ENCODE assay signal across 32 cellular contexts in genomic region chrX:23704673-23705206, GRCh38.
"Had no signal": no experiment of that assay in that cellular context is flagged by ENCODE, and none has a peak within 500 bp of the region (broad histone marks: within the 10 kb centered on the region; RNA-seq: fewer than 3 reads in every experiment).

No MANE protein-coding gene starts in this region.

- H3K4me3 Mint-ChIP-seq: activated B cell treated with CpG ODN at 0.5 μM for 24 hours; activated naive CD8-positive, alpha-beta T cell; IgD-negative memory B cell; T-cell had no signal

- DNase-seq: activated B cell treated with CpG ODN at 0.5 μM for 24 hours; activated CD4-positive, alpha-beta T cell treated with anti-CD3 and anti-CD28 coated beads for 1 hour; activated CD4-positive, alpha-beta T cell treated with anti-CD3 and anti-CD28 coated beads, Interleukin-2, amount 50 U/mL, for 4 hours; activated CD8-positive, alpha-beta memory T cell treated with anti-CD3 and anti-CD28 coated beads, Interleukin-2, amount 50 U/mL, for 48 hours; activated effector memory CD4-positive, alpha-beta T cell treated with Interleukin-2 at 50 U/mL for 16 hours; activated naive CD4-positive, alpha-beta T cell; activated T-cell treated with anti-CD3 and anti-CD28 coated beads, Interleukin-2, amount 50 U/mL, for 48 hours; amygdala; brain microvascular endothelial cell; MG63; MV-4-11; NCI-H1092 treated with DMSO at 0.1 percent for 48 hours; NCI-H1417 treated with DMSO at 0.1 percent for 48 hours; NCI-H1694; NCI-H2029; NCI-H345; NCI-H510A; NCI-H526 treated with DMSO at 0.1 percent for 48 hours; NCI-H82; OCI-M1; RPMI8226; T-cell; T-helper 2 cell; T1000 had no signal

- H3K9me3 ChIP-seq: MG63 had no signal

- H3K36me3 Mint-ChIP-seq: activated naive CD8-positive, alpha-beta T cell; IgD-negative memory B cell had no signal

- ATAC-seq: Panc1, Right ventricle myocardium inferior, T-cell had no signal

- FAIRE-seq: TTC549 had no signal

- H3K4me3 ChIP-seq: cardiac muscle cell, MG63, SK-N-MC had no signal

- H3K4me2 ChIP-seq: KMS-11 had no signal

- H3K27me3 ChIP-seq: brain microvascular endothelial cell, cardiac muscle cell, MG63 had no signal

- H3K9ac ChIP-seq: KMS-11 had no signal

- H3K27me3 Mint-ChIP-seq: activated B cell treated with CpG ODN at 0.5 μM for 24 hours; activated naive CD8-positive, alpha-beta T cell; IgD-negative memory B cell; T-cell had no signal

- H3K27ac Mint-ChIP-seq: activated B cell treated with CpG ODN at 0.5 μM for 24 hours; activated naive CD8-positive, alpha-beta T cell; IgD-negative memory B cell; T-cell had no signal

- H3K27ac ChIP-seq: brain microvascular endothelial cell, cardiac muscle cell, KMS-11, SK-N-MC had no signal

- H3K9me3 Mint-ChIP-seq: activated B cell treated with CpG ODN at 0.5 μM for 24 hours, IgD-negative memory B cell, T-cell had no signal
